In the genomic region with DNA sequence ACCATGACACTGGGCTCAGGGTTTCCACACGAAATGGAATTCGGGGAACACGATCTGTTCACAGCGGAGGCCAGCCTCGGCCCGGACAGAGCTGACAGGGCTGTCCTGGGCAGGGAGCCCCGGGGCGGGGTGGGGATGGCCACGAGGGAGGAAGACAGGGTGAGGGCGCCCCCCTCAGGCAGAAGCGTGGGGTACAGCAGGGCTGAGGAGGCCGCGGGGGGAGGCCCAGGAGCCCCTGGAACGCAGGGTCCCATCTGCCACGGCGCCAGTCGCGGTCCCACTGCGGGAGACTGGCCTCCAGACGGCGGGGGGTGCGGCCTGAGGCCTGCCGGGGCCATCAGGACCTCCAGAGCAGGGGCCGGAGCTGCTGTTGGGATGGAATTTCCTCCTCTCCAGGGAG, we compare ENCODE assay signal across 25 cellular contexts.
DNase-seq lines count a peak whose midpoint lies in the region; ATAC-seq and TF ChIP-seq lines count a peak whose summit lies in the region.
"Had no signal": no experiment of that assay in that cellular context is flagged by ENCODE, and none has a peak within 500 bp of the region (broad histone marks: within the 10 kb centered on the region; RNA-seq: fewer than 3 reads in every experiment).

No MANE protein-coding gene starts in this region.

- H3K27ac ChIP-seq in A673 (ENCODE audit: low read depth, low read length, poor library complexity, severe bottlenecking) (no peak overlapping the region), WERI-Rb-1 (peak overlapping the region; percentile 52), lung (ENCODE audit: low read depth in 1 of 2, low read length in 1 of 2) (no peak overlapping the region), uterus (no peak overlapping the region)
- H3K27ac ChIP-seq: HL-60, left lung, neutrophil, thyroid gland had no signal

- 94% methylated on average over 18 to 24 of the region's 24 CpGs for WGBS in lung, 2 donors

- no peaks in the 10 kb centered on the region for H3K27me3 ChIP-seq in A673 (replicated peaks; ENCODE audit: insufficient read depth, low read depth, low read length, poor library complexity)
- H3K27me3 ChIP-seq in WERI-Rb-1 (ENCODE audit: insufficient read depth, low read depth, severe bottlenecking): no peaks in the 10 kb centered on the region
- H3K27me3 ChIP-seq in lung (ENCODE audit: control insufficient read depth, insufficient read depth): no peaks in the 10 kb centered on the region
- H3K27me3 ChIP-seq in uterus: no peaks in the 10 kb centered on the region
- H3K27me3 ChIP-seq: left lung, neutrophil, thyroid gland had no signal

- H3K4me1 ChIP-seq in A673 (ENCODE audit: insufficient read depth, low read length, poor library complexity, severe bottlenecking) (peaks cover 7% of the 10 kb centered on the region), lung (ENCODE audit: control insufficient read depth in 2 of 2, insufficient read depth in 2 of 2, low read length in 2 of 2) (no peaks in the 10 kb centered on the region), uterus (no peaks in the 10 kb centered on the region)
- H3K4me1 ChIP-seq: left lung, thyroid gland had no signal

- TF ChIP-seq POLR2A in uterus (IDR thresholded peaks at IDR 0.05): no peak

- CTCF ChIA-PET in A673 (lab: Charles Lee): no interaction called here

- H3K36me3 ChIP-seq in A673 (ENCODE audit: insufficient read depth, low read length, poor library complexity, severe bottlenecking) (no peaks in the 10 kb centered on the region), WERI-Rb-1 (no peaks in the 10 kb centered on the region), lung (ENCODE audit: control insufficient read depth in 2 of 2, insufficient read depth in 2 of 2, low read length in 2 of 2) (peaks cover 0 to 32% of the 10 kb centered on the region in 2 donors), uterus (no peaks in the 10 kb centered on the region)

- no peaks in the 10 kb centered on the region for H3K9me3 ChIP-seq in A673 (ENCODE audit: low read depth, low read length, poor library complexity, severe bottlenecking)
- no peaks in the 10 kb centered on the region for H3K9me3 ChIP-seq in WERI-Rb-1 (ENCODE audit: severe bottlenecking)
- H3K9me3 ChIP-seq in lung (ENCODE audit: control insufficient read depth in 2 of 2, insufficient read depth in 1 of 2, low read length in 1 of 2): no peaks in the 10 kb centered on the region
- no peaks in the 10 kb centered on the region for H3K9me3 ChIP-seq in uterus
- H3K9me3 ChIP-seq: left lung, mucosa of descending colon, neutrophil, thyroid gland had no signal

- H3K4me3 ChIP-seq in A673 (ENCODE audit: low read depth, low read length, poor library complexity, severe bottlenecking) (no peak overlapping the region), WERI-Rb-1 (ENCODE audit: low read depth, low read length) (no peak overlapping the region), lung (no peak overlapping the region), uterus (no peak overlapping the region)
- H3K4me3 ChIP-seq: left lung, mucosa of descending colon, thyroid gland had no signal

- intact Hi-C loops in A673 (cut with micrococcal nuclease; ENCODE audit: unreplicated experiment): no loop called here
- intact Hi-C loops in uterus (cut with DNase I; ENCODE audit: low total_unique reads): no loop called here

- ATAC-seq in lung (ENCODE audit: insufficient read depth, low FRiP score) (peak; percentile 19), omental fat pad (ENCODE audit: low FRiP score) (no peak)
- ATAC-seq: left lung, mucosa of descending colon had no signal

- in situ Hi-C loops in GM13977 (cut with MboI; ENCODE audit: low pct_unique_long_range_greater_than_20kb, low sequenced_read_pairs, unreplicated experiment): no loop called here

- BruUV-seq in A673 (replicated peaks; lab: Mats Ljungman, UMichigan): no TSS peak

- TF ChIP-seq CTCF in A673 (conservative IDR thresholded peaks at IDR 0.05; ENCODE audit: low read depth, low read length) (peak; percentile 47; the same call in 1 of the 2 replicates), GM13977 (IDR thresholded peaks at IDR 0.05; ENCODE audit: extremely low read depth, insufficient read depth, missing control alignments) (peak; percentile 5), WERI-Rb-1 (IDR thresholded peaks at IDR 0.05; ENCODE audit: low read depth, low read length) (peak; percentile 71), lung (IDR thresholded peaks at IDR 0.05; ENCODE audit: control extremely low read depth, extremely low read depth) (no peak), omental fat pad (IDR thresholded peaks at IDR 0.05) (no peak), uterus (IDR thresholded peaks at IDR 0.05) (no peak)

- DNase-seq in A673 (ENCODE audit: low spot score) (no peak), GM13977 (ENCODE audit: low spot score) (no peak), WERI-Rb-1 (peak; percentile 79), lung (ENCODE audit: low spot score) (no peak), NCI-H1930 (lab: John Stamatoyannopoulos, UW) (no peak), NOMO-1 treated with DMSO at 0.1 percent for 48 hours (lab: John Stamatoyannopoulos, UW; ENCODE audit: unreplicated experiment) (no peak), omental fat pad (ENCODE audit: low spot score) (no peak), uterus (no peak)
- DNase-seq: activated CD4-positive, alpha-beta memory T cell treated with anti-CD3 and anti-CD28 coated beads for 36 hours; activated naive CD4-positive, alpha-beta T cell treated with Interleukin-2 at 50 U/mL for 16 hours; activated T-cell treated with anti-CD3 and anti-CD28 coated beads, Interleukin-2, amount 50 U/mL, for 1 hour; aorta; effector memory CD4-positive, alpha-beta T cell; GOT3; NCI-H1048; NCI-H2029 treated with DMSO at 0.1 percent for 48 hours; NCI-H510A; NK-92 treated with Interleukin-12 subunit alpha and Interleukin-12 subunit beta, amount 100 ng/mL, for 24 hours; stimulated activated CD4-positive, alpha-beta T cell treated with anti-CD3 and anti-CD28 coated beads, Interleukin-12 subunit alpha, Interleukin-12 subunit beta, amount 100 ng/mL, for 4 hours; T-cell; thyroid gland had no signal

- POLR2A ChIA-PET in A673 (lab: Charles Lee; ENCODE audit: low non-redundant PET): no interaction called here

Comparison
In these comparisons a context has a peak if more than half of its experiments do, and no peak if none do; other contexts are left out.
1. CTCF ChIP-seq: peak in A673 (single experiment), GM13977 (single experiment) and WERI-Rb-1 (single experiment); none in lung (single experiment), omental fat pad (0 of 3) and uterus (0 of 4).